In genomic region chr1:159068877-159069276, GRCh38 we compare ENCODE assay signal across 13 cellular contexts. TPM values are rescaled to one million over a fixed set of nuclear protein-coding genes. Genes with fewer than 3 reads are reported as not detected.
DNase-seq lines count a peak whose midpoint lies in the region; ATAC-seq and TF ChIP-seq lines count a peak whose summit lies in the region.
"Had no signal": no experiment of that assay in that cellular context is flagged by ENCODE, and none has a peak within 500 bp of the region (broad histone marks: within the 10 kb centered on the region; RNA-seq: fewer than 3 reads in every experiment).

No MANE protein-coding gene starts in this region.

- TF ChIP-seq CTCF in AG04450 (IDR thresholded peaks at IDR 0.05; ENCODE audit: low read depth, low read length) (no peak), fibroblast of mammary gland (conservative IDR thresholded peaks at IDR 0.05; ENCODE audit: control insufficient read depth, insufficient read depth, low read depth, low read length) (no peak)

- no peaks in the 10 kb centered on the region for H3K79me2 ChIP-seq in GM23248 (ENCODE audit: insufficient read depth)

- no peaks in the 10 kb centered on the region for H4K20me1 ChIP-seq in GM23248 (ENCODE audit: insufficient read depth)

- H3K36me3 ChIP-seq in GM23248 (ENCODE audit: low read depth): no peaks in the 10 kb centered on the region

- H3K36me3 Mint-ChIP-seq in activated CD4-positive, alpha-beta T cell treated with anti-CD3 and anti-CD28 coated beads for 36 hours (ENCODE audit: low read depth): peaks cover 58% of the 10 kb centered on the region
- H3K36me3 Mint-ChIP-seq: natural killer cell treated with Interleukin-12 subunit alpha and Interleukin-12 subunit beta and Interleukin-15 and Interleukin-18, amount 100 ng/mL, for 72 hours had no signal

- no peak overlapping the region for H3K27ac Mint-ChIP-seq in activated CD4-positive, alpha-beta T cell treated with anti-CD3 and anti-CD28 coated beads for 36 hours

- no peak overlapping the region for H3K27ac ChIP-seq in AG04450 (ENCODE audit: low read depth, low read length)
- H3K27ac ChIP-seq in GM23248: no peak overlapping the region

- H3K27me3 Mint-ChIP-seq in activated CD4-positive, alpha-beta T cell treated with anti-CD3 and anti-CD28 coated beads for 36 hours: no peaks in the 10 kb centered on the region

- no peaks in the 10 kb centered on the region for H3K9me2 ChIP-seq in GM23248 (ENCODE audit: insufficient read depth)

- no peaks in the 10 kb centered on the region for H3K27me3 ChIP-seq in AG04450 (ENCODE audit: control insufficient read depth, insufficient read depth, low read length)
- H3K27me3 ChIP-seq in GM23248 (replicated peaks; ENCODE audit: insufficient read depth): no peaks in the 10 kb centered on the region

- peak; percentile 15 for DNase-seq in AG04450 (ENCODE audit: low read depth, low spot score)
- DNase-seq in GM23248: peak; percentile 64
- DNase-seq in SIG-M5 treated with dmso at 0.1 percent for 504 hours (lab: John Stamatoyannopoulos, UW; ENCODE audit: unreplicated experiment): peak; percentile 62
- peak; percentile 81 for DNase-seq in fibroblast of mammary gland (ENCODE audit: low read depth)
- no peak for DNase-seq in DMS53 treated with DMSO at 0.1 percent for 48 hours (lab: John Stamatoyannopoulos, UW; ENCODE audit: unreplicated experiment)
- no peak for DNase-seq in activated gamma-delta T cell treated with Interleukin-2 at 50 U/mL for 16 hours
- DNase-seq in activated CD4-positive, alpha-beta T cell treated with anti-CD3 and anti-CD28 coated beads for 36 hours: no peak
- DNase-seq: islet precursor cell, NCI-H2029, PC-3, right cardiac atrium had no signal

- intact Hi-C loops in activated CD4-positive, alpha-beta T cell treated with anti-CD3 and anti-CD28 coated beads for 36 hours (cut with DNase I, micrococcal nuclease): loop anchor here in 1 of 2 experiments (2.0 kb wide), 1 partner anchor 270 kb away; no protein-coding TSS in a partner anchor

- ATAC-seq in HG03039 (IDR thresholded peaks at IDR 0.05; ENCODE audit: unreplicated experiment): no peak
- ATAC-seq in activated CD4-positive, alpha-beta T cell treated with anti-CD3 and anti-CD28 coated beads for 36 hours: no peak
- ATAC-seq: PC-3, right cardiac atrium had no signal

- H2AFZ ChIP-seq in GM23248: no peak overlapping the region

- in situ Hi-C loops in GM23248 (cut with MboI): no loop called here

- H3K4me2 ChIP-seq in GM23248 (ENCODE audit: unreplicated experiment): no peak overlapping the region

- H3K9ac ChIP-seq in GM23248: no peak overlapping the region

- CTCF ChIA-PET in AG04450 (lab: Charles Lee): interaction anchor here (1.0 to 5.8 kb wide), 3 partner anchors 20 to 1105 kb away, joined by 3 to 69 read pairs (median 5); no protein-coding TSS in a partner anchor
- CTCF ChIA-PET in activated CD4-positive, alpha-beta T cell treated with anti-CD3 and anti-CD28 coated beads for 36 hours (lab: Charles Lee): interaction anchor here (0.8 to 2.4 kb wide), 7 partner anchors 7 to 864 kb away, joined by 3 to 9 read pairs (median 4); partner anchors contain the start of gene AIM2

- no peaks in the 10 kb centered on the region for H3K9me3 Mint-ChIP-seq in activated CD4-positive, alpha-beta T cell treated with anti-CD3 and anti-CD28 coated beads for 36 hours (ENCODE audit: low read depth)
- H3K9me3 Mint-ChIP-seq: natural killer cell treated with Interleukin-12 subunit alpha and Interleukin-12 subunit beta and Interleukin-15 and Interleukin-18, amount 100 ng/mL, for 72 hours had no signal

- no peak overlapping the region for H3K4me3 Mint-ChIP-seq in activated CD4-positive, alpha-beta T cell treated with anti-CD3 and anti-CD28 coated beads for 36 hours

- POLR2A ChIA-PET in AG04450 (lab: Yijun Ruan, JAX): no interaction called here
- POLR2A ChIA-PET in activated CD4-positive, alpha-beta T cell treated with anti-CD3 and anti-CD28 coated beads for 36 hours (lab: Charles Lee): interaction anchor here (0.7 to 1.6 kb wide), 4 partner anchors 9 to 1210 kb away, joined by 4 to 10 read pairs (median 4); partner anchors contain the start of genes AIM2 and IFI16

- no peaks in the 10 kb centered on the region for H3F3A ChIP-seq in GM23248 (ENCODE audit: insufficient read depth)

- 0 out of 2 replicates have a peak, but pooled peaks cover 6% of the 10 kb centered on the region for H3K4me1 ChIP-seq in GM23248 (ENCODE audit: insufficient read depth)

- WGBS in GM23248 (ENCODE audit: low coverage in 1 of 2, low lambda C conversion rate in 2 of 2, missing lambda C conversion rate in 2 of 2), 2 experiments: 52 to 55% methylated on average over 2 of the region's 2 CpGs

- no peaks in the 10 kb centered on the region for H3K9me3 ChIP-seq in AG04450 (ENCODE audit: control insufficient read depth, insufficient read depth, low read length)
- H3K9me3 ChIP-seq in GM23248 (ENCODE audit: low read depth): no peaks in the 10 kb centered on the region

- peaks cover 51% of the 10 kb centered on the region for H3K4me1 Mint-ChIP-seq in activated CD4-positive, alpha-beta T cell treated with anti-CD3 and anti-CD28 coated beads for 36 hours

- H3K4me3 ChIP-seq in AG04450 (ENCODE audit: low read depth, low read length): no peak overlapping the region
- H3K4me3 ChIP-seq in GM23248: no peak overlapping the region
- no peak overlapping the region for H3K4me3 ChIP-seq in fibroblast of mammary gland (ENCODE audit: control insufficient read depth, low read depth, low read length)

RNA-seq across cellular contexts. Expression of gene AIM2, which starts 7.7 kb away (rescaled TPM):
- polyA plus RNA-seq in AG04450 (2011; rRNA removed) (not detected in 2 replicates), GM23248 (2016; fragmentation: Nextera tagmentation; extraction: Ambion mirVana) (2.5 and 2.6 TPM in 2 replicates)
- polyA minus RNA-seq in AG04450 (2011; rRNA and poly(A)+ RNA removed): not detected in 2 replicates
- 1.3 TPM in 2 replicates for total RNA-seq in GM23248 (2014; rRNA removed; shearing (Covaris generic))
- total RNA-seq in activated CD4-positive, alpha-beta T cell treated with anti-CD3 and anti-CD28 coated beads for 36 hours: 10 to 100 TPM; 65.6 to 67.6 TPM
- total RNA-seq: PC-3 had no signal

RNA-seq across cellular contexts. Expression of gene IFI16, which starts 59.2 kb away (rescaled TPM):
- 134 and 179 TPM in 2 replicates for polyA plus RNA-seq in AG04450 (2011; rRNA removed)
- 77.7 and 104 TPM in 2 replicates for polyA minus RNA-seq in AG04450 (2011; rRNA and poly(A)+ RNA removed)
- total RNA-seq in GM23248 (2014; rRNA removed; shearing (Covaris generic)): 36.4 and 45.5 TPM in 2 replicates
- polyA plus RNA-seq in GM23248 (2016; fragmentation: Nextera tagmentation; extraction: Ambion mirVana): 88.1 and 88.9 TPM in 2 replicates
- total RNA-seq in activated CD4-positive, alpha-beta T cell treated with anti-CD3 and anti-CD28 coated beads for 36 hours: 100 to 1,000 TPM; 263 to 308 TPM

Comparison
In these comparisons a context has a peak if more than half of its experiments do, and no peak if none do; other contexts are left out.
1. DNase-seq: peak in AG04450 (single experiment), GM23248 (single experiment), SIG-M5 treated with dmso at 0.1 percent for 504 hours (single experiment) and fibroblast of mammary gland (single experiment); none in DMS53 treated with DMSO at 0.1 percent for 48 hours (single experiment), activated gamma-delta T cell treated with Interleukin-2 at 50 U/mL for 16 hours (single experiment) and activated CD4-positive, alpha-beta T cell treated with anti-CD3 and anti-CD28 coated beads for 36 hours (single experiment).
2. RNA of gene AIM2, which starts 7.7 kb away (total RNA-seq): 65.6 to 67.6 TPM in activated CD4-positive, alpha-beta T cell treated with anti-CD3 and anti-CD28 coated beads for 36 hours; 1.3 TPM in GM23248; every median in the first group is over 10 times any median in the second.